Comparison of ENCODE assay signal across 1 cellular context in genomic region chr14:23141706-23142467, GRCh38.
A peak's percentile ranks its signal among the peaks of the same experiment; 100 is the strongest.
TF ChIP-seq lines count a peak whose summit lies in the region.

No MANE protein-coding gene starts in this region.

TF ChIP-seq in K562, 482 proteins besides CTCF, POLR2A, EP300 and RAD21:
- TF ChIP-seq IRF1 (CRISPR knock-in tag; IDR thresholded peaks at IDR 0.05; ENCODE audit: borderline replicate concordance): no peak
- TF ChIP-seq SP2 (IDR thresholded peaks at IDR 0.05; ENCODE audit: extremely low read depth, low read depth, low read length, poor library complexity, severe bottlenecking): no peak
- TF ChIP-seq, protein P1, sequence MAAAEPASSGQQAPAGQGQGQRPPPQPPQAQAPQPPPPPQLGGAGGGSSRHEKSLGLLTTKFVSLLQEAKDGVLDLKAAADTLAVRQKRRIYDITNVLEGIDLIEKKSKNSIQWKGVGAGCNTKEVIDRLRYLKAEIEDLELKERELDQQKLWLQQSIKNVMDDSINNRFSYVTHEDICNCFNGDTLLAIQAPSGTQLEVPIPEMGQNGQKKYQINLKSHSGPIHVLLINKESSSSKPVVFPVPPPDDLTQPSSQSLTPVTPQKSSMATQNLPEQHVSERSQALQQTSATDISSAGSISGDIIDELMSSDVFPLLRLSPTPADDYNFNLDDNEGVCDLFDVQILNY (CRISPR knock-in tag; IDR thresholded peaks at IDR 0.05): no peak
- TF ChIP-seq, protein P2, sequence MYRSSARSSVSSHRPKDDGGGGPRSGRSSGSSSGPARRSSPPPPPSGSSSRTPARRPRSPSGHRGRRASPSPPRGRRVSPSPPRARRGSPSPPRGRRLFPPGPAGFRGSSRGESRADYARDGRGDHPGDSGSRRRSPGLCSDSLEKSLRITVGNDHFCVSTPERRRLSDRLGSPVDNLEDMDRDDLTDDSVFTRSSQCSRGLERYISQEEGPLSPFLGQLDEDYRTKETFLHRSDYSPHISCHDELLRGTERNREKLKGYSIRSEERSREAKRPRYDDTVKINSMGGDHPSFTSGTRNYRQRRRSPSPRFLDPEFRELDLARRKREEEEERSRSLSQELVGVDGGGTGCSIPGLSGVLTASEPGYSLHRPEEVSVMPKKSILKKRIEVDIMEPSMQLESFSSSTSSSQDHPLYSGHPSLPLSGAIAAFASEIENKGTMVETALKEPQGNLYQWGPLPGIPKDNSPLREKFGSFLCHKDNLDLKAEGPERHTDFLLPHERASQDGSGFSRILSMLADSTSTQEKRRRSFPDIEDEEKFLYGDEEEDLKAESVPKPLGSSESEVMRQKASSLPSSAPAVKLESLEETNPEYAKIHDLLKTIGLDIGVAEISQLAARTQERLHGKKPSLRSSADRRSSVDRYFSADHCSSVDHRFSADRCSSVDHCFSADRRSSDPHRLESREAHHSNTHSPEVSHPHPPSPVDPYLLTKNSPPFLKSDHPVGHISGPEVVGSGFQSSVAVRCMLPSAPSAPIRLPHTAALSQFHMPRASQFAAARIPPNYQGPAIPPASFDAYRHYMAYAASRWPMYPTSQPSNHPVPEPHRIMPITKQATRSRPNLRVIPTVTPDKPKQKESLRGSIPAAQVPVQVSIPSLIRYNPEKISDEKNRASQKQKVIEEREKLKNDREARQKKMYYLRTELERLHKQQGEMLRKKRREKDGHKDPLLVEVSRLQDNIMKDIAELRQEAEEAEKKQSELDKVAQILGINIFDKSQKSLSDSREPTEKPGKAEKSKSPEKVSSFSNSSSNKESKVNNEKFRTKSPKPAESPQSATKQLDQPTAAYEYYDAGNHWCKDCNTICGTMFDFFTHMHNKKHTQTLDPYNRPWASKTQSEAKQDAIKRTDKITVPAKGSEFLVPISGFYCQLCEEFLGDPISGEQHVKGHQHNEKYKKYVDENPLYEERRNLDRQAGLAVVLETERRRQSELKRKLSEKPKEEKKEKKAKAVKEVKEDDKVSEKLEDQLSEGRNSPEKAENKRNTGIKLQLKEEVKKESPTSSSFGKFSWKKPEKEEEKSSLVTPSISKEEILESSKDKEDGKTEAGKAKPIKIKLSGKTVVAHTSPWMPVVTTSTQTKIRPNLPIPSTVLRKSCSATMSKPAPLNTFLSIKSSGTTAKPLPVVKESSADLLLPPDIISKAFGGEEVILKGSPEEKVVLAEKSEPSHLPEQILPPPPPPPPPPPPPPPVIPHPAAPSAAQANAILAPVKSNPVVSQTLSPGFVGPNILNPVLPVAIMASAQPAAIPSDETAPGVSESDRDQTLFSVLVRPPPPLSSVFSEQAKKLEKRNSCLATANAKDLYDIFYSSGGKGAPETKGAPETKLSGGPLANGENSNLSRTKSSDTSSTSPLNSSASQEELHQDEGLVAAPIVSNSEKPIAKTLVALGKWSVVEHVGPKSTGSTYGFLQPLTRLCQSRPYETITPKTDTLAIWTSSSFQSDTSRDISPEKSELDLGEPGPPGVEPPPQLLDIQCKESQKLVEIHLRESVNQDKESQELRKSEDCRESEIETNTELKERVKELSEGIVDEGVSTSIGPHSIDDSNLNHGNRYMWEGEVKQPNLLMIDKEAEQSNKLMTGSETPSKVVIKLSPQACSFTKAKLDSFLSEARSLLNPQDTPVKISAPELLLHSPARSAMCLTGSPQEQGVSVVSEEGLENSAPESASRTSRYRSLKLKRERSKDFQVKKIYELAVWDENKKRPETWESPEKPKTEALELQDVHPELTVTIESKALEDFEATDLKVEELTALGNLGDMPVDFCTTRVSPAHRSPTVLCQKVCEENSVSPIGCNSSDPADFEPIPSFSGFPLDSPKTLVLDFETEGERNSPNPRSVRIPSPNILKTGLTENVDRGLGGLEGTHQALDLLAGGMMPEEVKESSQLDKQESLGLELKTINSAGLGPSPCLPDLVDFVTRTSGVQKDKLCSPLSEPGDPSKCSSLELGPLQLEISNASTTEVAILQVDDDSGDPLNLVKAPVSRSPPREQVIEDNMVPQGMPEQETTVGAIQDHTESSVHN (IDR thresholded peaks at IDR 0.05; ENCODE audit: borderline replicate concordance in 1 of 2, low read depth in 1 of 2): no peak
- no peak for TF ChIP-seq ARID2 (IDR thresholded peaks at IDR 0.05)
- peak; percentile 24; the same call in 1 of the 2 replicates for TF ChIP-seq ZNF316 (IDR thresholded peaks at IDR 0.05)
- no peak for TF ChIP-seq SRSF9 (IDR thresholded peaks at IDR 0.05; ENCODE audit: borderline replicate concordance, low read depth, low read length)
TF ChIP-seq in K562: peak in this region for 1.
